In genomic region chr9:129073404-129073803, GRCh38 we compare ENCODE assay signal across 16 cellular contexts.
"Had no signal": no experiment of that assay in that cellular context is flagged by ENCODE, and none has a peak within 500 bp of the region (broad histone marks: within the 10 kb centered on the region; RNA-seq: fewer than 3 reads in every experiment).

No MANE protein-coding gene starts in this region.

- H2AFZ ChIP-seq: hepatocyte had no signal

- H3K4me2 ChIP-seq: hepatocyte had no signal

- H3K4me1 ChIP-seq: foreskin keratinocyte, lower lobe of right lung, sigmoid colon had no signal

- H3K79me2 ChIP-seq: hepatocyte had no signal

- H3K27ac ChIP-seq: cardiac muscle cell, foreskin keratinocyte, hepatocyte, lower lobe of right lung, sigmoid colon had no signal

- H3K9me3 Mint-ChIP-seq: nephron progenitor cell, WTC11 had no signal

- H3K27ac Mint-ChIP-seq: activated naive CD8-positive, alpha-beta T cell had no signal

- H3K4me3 ChIP-seq: cardiac muscle cell, hepatocyte, lower lobe of right lung, sigmoid colon, spleen had no signal

- H3K27me3 ChIP-seq: cardiac muscle cell, foreskin keratinocyte, hepatocyte, sigmoid colon, spleen had no signal

- H3K27me3 Mint-ChIP-seq: activated naive CD8-positive, alpha-beta T cell had no signal

- DNase-seq: activated CD4-positive, alpha-beta T cell treated with anti-CD3 and anti-CD28 coated beads for 48 hours; activated gamma-delta T cell; activated T-cell treated with anti-CD3 and anti-CD28 coated beads, Interleukin-2, amount 50 U/mL, for 1 hour; amygdala; foreskin keratinocyte; lower lobe of right lung; nephron progenitor cell; nucleus accumbens; sigmoid colon; spleen; stimulated activated CD4-positive, alpha-beta T cell treated with anti-CD3 and anti-CD28 coated beads, Interleukin-4, amount 100 ng/mL, for 4 hours had no signal

- ATAC-seq: foreskin keratinocyte, lower lobe of right lung, WTC11 had no signal

- FAIRE-seq: islet of Langerhans had no signal

- H3K4me3 Mint-ChIP-seq: activated naive CD8-positive, alpha-beta T cell; nephron progenitor cell; WTC11 had no signal

- H3K9me3 ChIP-seq: lower lobe of right lung, sigmoid colon, spleen had no signal
